Comparison of ENCODE assay signal across 8 cellular contexts in the genomic region with DNA sequence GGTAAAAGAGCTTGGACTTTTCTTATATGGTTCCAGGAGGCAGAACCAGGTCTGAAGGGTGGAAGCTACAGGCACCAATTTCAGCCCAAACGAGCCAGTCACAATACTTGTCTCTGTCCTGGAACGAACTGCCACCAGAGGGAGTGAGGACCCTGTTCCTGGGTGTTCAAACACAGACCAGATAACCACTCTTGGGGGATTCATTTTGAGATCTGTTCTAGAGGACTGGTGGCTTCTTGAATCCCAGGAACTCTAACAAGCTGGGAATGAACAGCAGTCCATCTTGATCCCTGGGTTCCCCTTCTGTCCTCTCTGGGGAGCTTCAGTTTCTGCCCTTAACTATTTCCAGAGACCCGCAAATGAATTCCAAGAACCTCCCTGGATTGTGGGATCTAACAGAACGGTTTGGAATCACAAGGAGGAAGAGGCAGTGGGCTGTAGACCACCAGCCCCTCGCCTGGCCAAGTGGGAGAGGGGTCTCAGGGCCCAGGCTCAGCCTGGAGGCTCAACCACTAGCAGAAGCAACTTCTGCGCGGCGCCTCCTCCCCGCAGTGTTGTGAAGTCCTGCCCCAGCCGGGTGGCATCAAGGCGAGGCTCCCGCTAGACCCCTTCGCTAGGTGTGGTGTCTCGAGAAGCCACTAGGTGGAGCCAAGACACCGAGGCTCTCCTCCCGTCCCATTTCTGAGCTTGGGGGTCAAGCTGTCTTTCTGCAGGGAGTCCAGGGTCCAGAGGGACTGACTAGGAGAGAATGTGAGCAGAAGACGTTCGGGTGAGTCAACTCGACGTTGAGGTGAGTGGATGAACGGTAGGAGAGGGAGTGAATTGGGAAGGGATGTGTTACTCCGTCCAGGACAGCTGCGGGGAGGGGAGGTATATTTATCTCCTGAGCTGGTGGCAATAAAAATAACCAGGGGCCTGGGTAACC.
A peak's percentile ranks its signal among the peaks of the same experiment; 100 is the strongest.
DNase-seq lines count a peak whose midpoint lies in the region; ATAC-seq and TF ChIP-seq lines count a peak whose summit lies in the region.

No MANE protein-coding gene starts in this region.

- in situ Hi-C loops in T47D (cut with HindIII; ENCODE audit: low pct_unique_long_range_greater_than_20kb, low sequenced_read_pairs) = no loop called here

- peak; percentile 88 for TF ChIP-seq CTCF in WI38 (IDR thresholded peaks at IDR 0.05; ENCODE audit: low read depth, low read length)

- peak; percentile 70 for ATAC-seq in HG02610 (IDR thresholded peaks at IDR 0.05; ENCODE audit: unreplicated experiment)
- ATAC-seq in HG02885 (IDR thresholded peaks at IDR 0.05; ENCODE audit: poor library complexity, unreplicated experiment) = no peak

- DNase-seq in D341Med (ENCODE audit: low spot score) = peak; percentile 93
- DNase-seq in NCI-H2227 treated with DMSO at 0.1 percent for 48 hours (lab: John Stamatoyannopoulos, UW) = peak; percentile 87
- peak; percentile 73 to 95 for DNase-seq in T47D (ENCODE audit: low read depth in 1 of 2, low spot score in 1 of 2)
- peak; percentile 86 for DNase-seq in inferior parietal cortex (ENCODE audit: extremely low spot score)
- DNase-seq in stimulated activated CD4-positive, alpha-beta T cell treated with anti-CD3 and anti-CD28 coated beads, Interleukin-15, amount 100 ng/mL, for 24 hours = peak; percentile 82

- peak overlapping the region; percentile 45 for H3K4me3 ChIP-seq in WI38 (ENCODE audit: low read depth, low read length)
